ENCODE assay signal across 21 cellular contexts in the genomic region with DNA sequence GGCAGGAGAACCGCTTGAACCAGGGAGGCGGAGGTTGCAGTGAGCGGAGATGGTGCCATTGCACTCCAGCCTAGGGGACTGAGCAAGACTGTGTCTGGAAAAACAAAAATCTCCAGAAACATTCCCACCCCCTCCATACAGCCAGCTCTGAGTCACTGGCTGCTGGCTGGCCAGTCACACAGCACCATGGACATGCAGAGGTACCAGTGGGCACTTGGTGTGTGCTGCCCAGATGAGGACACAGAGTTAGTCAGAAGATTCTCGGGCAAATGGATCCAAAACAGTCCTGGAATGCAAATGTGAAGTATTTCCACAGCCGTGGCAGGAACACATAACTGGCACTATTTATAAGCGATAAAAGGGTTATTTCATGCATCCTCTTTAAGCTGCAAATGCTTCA. TPM values are rescaled to one million over a fixed set of nuclear protein-coding genes. Genes with fewer than 3 reads are reported as not detected.
DNase-seq lines count a peak whose midpoint lies in the region; ATAC-seq and TF ChIP-seq lines count a peak whose summit lies in the region.
"Had no signal": no experiment of that assay in that cellular context is flagged by ENCODE, and none has a peak within 500 bp of the region (broad histone marks: within the 10 kb centered on the region; RNA-seq: fewer than 3 reads in every experiment).

No MANE protein-coding gene starts in this region.

- 82 to 89% (median 89%) methylated on average over 6 of the region's 6 CpGs for WGBS in psoas muscle, 3 donors

- peaks cover 18% of the 10 kb centered on the region for H3K36me3 Mint-ChIP-seq in MCF 10A (ENCODE audit: insufficient read depth, unreplicated experiment)
- H3K36me3 Mint-ChIP-seq: brain had no signal

- no peak for TF ChIP-seq POLR2A in breast epithelium (IDR thresholded peaks at IDR 0.05)

- no peaks in the 10 kb centered on the region for H3K4me1 ChIP-seq in breast epithelium
- H3K4me1 ChIP-seq in psoas muscle, result no peaks in the 10 kb centered on the region
- H3K4me1 ChIP-seq: testis had no signal

- H3K4me3 ChIP-seq in breast epithelium (no peak overlapping the region), astrocyte of the spinal cord (ENCODE audit: low read depth, low read length) (no peak overlapping the region), psoas muscle (no peak overlapping the region)
- H3K4me3 ChIP-seq: HAP-1, testis had no signal

- H3K27ac Mint-ChIP-seq in MCF 10A (ENCODE audit: low read depth, unreplicated experiment), result no peak overlapping the region
- H3K27ac Mint-ChIP-seq: CD8-positive, alpha-beta T cell; nephron; T-helper 1 cell treated with Interleukin-12 subunit alpha and Interleukin-12 subunit beta and Interleukin-4 antibody, amounts not matched to agents 30 μg/mL and 1 μg/mL, for 36 hours had no signal

- no peaks in the 10 kb centered on the region for H3K9me3 Mint-ChIP-seq in MCF 10A (ENCODE audit: unreplicated experiment)
- H3K9me3 Mint-ChIP-seq: CD8-positive, alpha-beta T cell; nephron; T-helper 1 cell treated with Interleukin-12 subunit alpha and Interleukin-12 subunit beta and Interleukin-4 antibody, amounts not matched to agents 30 μg/mL and 1 μg/mL, for 36 hours had no signal

- H3K27me3 Mint-ChIP-seq in MCF 10A (ENCODE audit: insufficient read depth, unreplicated experiment), result no peaks in the 10 kb centered on the region

- no TSS peak for BruUV-seq in MCF 10A (replicated peaks; lab: Mats Ljungman, UMichigan)

- H3K27me3 ChIP-seq in breast epithelium (no peaks in the 10 kb centered on the region), layer of hippocampus (ENCODE audit: control insufficient read depth, insufficient read depth, low read length) (no peaks in the 10 kb centered on the region), psoas muscle (ENCODE audit: insufficient read depth in 3 of 3, low read length in 2 of 3) (peaks cover 0 to 4% (median 0%) of the 10 kb centered on the region in 3 donors)
- H3K27me3 ChIP-seq: testis had no signal

- in situ Hi-C loops in astrocyte of the spinal cord (cut with HindIII; ENCODE audit: low sequenced_read_pairs), result no loop called here

- peaks cover 3% of the 10 kb centered on the region for H3K4me1 Mint-ChIP-seq in MCF 10A (ENCODE audit: insufficient read depth, unreplicated experiment)

- CTCF ChIA-PET in MCF 10A (lab: Yijun Ruan, JAX), result interaction anchor here (0.9 to 3.6 kb wide), 8 partner anchors 11 to 507 kb away, joined by 3 to 37 read pairs (median 8); no protein-coding TSS in a partner anchor

- ATAC-seq in psoas muscle, result no peak
- ATAC-seq in GM21447 (IDR thresholded peaks at IDR 0.05; ENCODE audit: unreplicated experiment), result no peak
- ATAC-seq in GM21423 (IDR thresholded peaks at IDR 0.05; ENCODE audit: unreplicated experiment), result no peak
- ATAC-seq: CD8-positive, alpha-beta T cell had no signal

- DNase-seq in MCF 10A (ENCODE audit: unreplicated experiment) (peak; percentile 52), breast epithelium (ENCODE audit: low spot score in 2 of 2) (no peak), astrocyte of the spinal cord (ENCODE audit: low read depth, low spot score) (peak; percentile 47), epidermal melanocyte (ENCODE audit: insufficient read length, low spot score) (no peak), psoas muscle (no peak)
- DNase-seq: activated CD4-positive, alpha-beta T cell treated with anti-CD3 and anti-CD28 coated beads for 1 hour; activated CD8-positive, alpha-beta memory T cell treated with anti-CD3 and anti-CD28 coated beads, Interleukin-2, amount 50 U/mL, for 4 hours; CD8-positive, alpha-beta T cell; GF-D8; NCI-H1092; NCI-H774; stimulated activated CD4-positive, alpha-beta T cell treated with anti-CD3 and anti-CD28 coated beads, Interleukin-1b, Interleukin-23, amount 100 ng/mL, for 48 hours; testis had no signal

- no peak overlapping the region for H3K4me3 Mint-ChIP-seq in MCF 10A (ENCODE audit: unreplicated experiment)
- H3K4me3 Mint-ChIP-seq: CD8-positive, alpha-beta T cell; nephron; T-helper 1 cell treated with Interleukin-12 subunit alpha and Interleukin-12 subunit beta and Interleukin-4 antibody, amounts not matched to agents 30 μg/mL and 1 μg/mL, for 36 hours had no signal

- H3K36me3 ChIP-seq in breast epithelium (no peaks in the 10 kb centered on the region), psoas muscle (ENCODE audit: insufficient read depth in 1 of 2, low read depth in 1 of 2) (peaks cover 0 to 4% of the 10 kb centered on the region in 2 donors)
- H3K36me3 ChIP-seq: HAP-1 had no signal

- TF ChIP-seq CTCF in MCF 10A (IDR thresholded peaks at IDR 0.05; ENCODE audit: unreplicated experiment) (no peak), breast epithelium (IDR thresholded peaks at IDR 0.05) (no peak), astrocyte of the spinal cord (IDR thresholded peaks at IDR 0.05; ENCODE audit: low read depth, low read length) (no peak), psoas muscle (IDR thresholded peaks at IDR 0.05) (no peak)

- intact Hi-C loops in MCF 10A (cut with micrococcal nuclease) (loop anchor here (10.0 kb wide), 1 partner anchor 506 kb away; no protein-coding TSS in a partner anchor), breast epithelium (cut with DNase I; ENCODE audit: low total_unique reads) (no loop called here), psoas muscle (cut with DNase I) (loop anchor here in 1 of 2 donors (2.0 kb wide), 2 partner anchors 254 to 284 kb away; no protein-coding TSS in a partner anchor)

- no peak overlapping the region for H3K27ac ChIP-seq in breast epithelium
- peak overlapping the region; percentile 79 for H3K27ac ChIP-seq in layer of hippocampus (ENCODE audit: low read depth, low read length)
- no peak overlapping the region for H3K27ac ChIP-seq in psoas muscle
- H3K27ac ChIP-seq: 22Rv1, testis had no signal

- no peaks in the 10 kb centered on the region for H3K9me3 ChIP-seq in breast epithelium
- no peaks in the 10 kb centered on the region for H3K9me3 ChIP-seq in psoas muscle
- H3K9me3 ChIP-seq: HAP-1, testis had no signal

- POLR2A ChIA-PET in MCF 10A (lab: Yijun Ruan, JAX), result interaction anchor here (0.6 to 1.3 kb wide), 2 partner anchors 212 to 288 kb away, joined by 4 read pairs; no protein-coding TSS in a partner anchor

RNA-seq across cellular contexts. Expression of gene BDH1, which starts 44.6 kb away (rescaled TPM):
- total RNA-seq in MCF 10A (2022) (38.6 and 41.9 TPM in 2 replicates), breast epithelium (10 to 100 TPM; 14.6 to 33.1 (median 16.4) TPM), psoas muscle (10 to 100 TPM in 3 of 4 donors, 1 to 10 TPM in 1; 5.4 to 47.6 (median 16.6) TPM)
- 10 to 100 TPM in 2 of 3 donors, 1 to 10 TPM in 1; 5.6 to 23.8 (median 10.5) TPM for polyA plus RNA-seq in psoas muscle

Comparison
In these comparisons a context has a peak if more than half of its experiments do, and no peak if none do; other contexts are left out.
1. DNase-seq: peak in MCF 10A (single experiment) and astrocyte of the spinal cord (single experiment); none in breast epithelium (0 of 2), epidermal melanocyte (single experiment) and psoas muscle (0 of 2).